In genomic region chr7:136071106-136071505, GRCh38 we compare ENCODE assay signal across 18 cellular contexts.
"Had no signal": no experiment of that assay in that cellular context is flagged by ENCODE, and none has a peak within 500 bp of the region (broad histone marks: within the 10 kb centered on the region; RNA-seq: fewer than 3 reads in every experiment).

No MANE protein-coding gene starts in this region.

- FAIRE-seq: kidney had no signal

- H3K27me3 Mint-ChIP-seq: effector memory CD8-positive, alpha-beta T cell had no signal

- H3K4me3 ChIP-seq: left lung, ovary, sigmoid colon, upper lobe of right lung had no signal

- H3K4me3 Mint-ChIP-seq: activated naive CD8-positive, alpha-beta T cell; activated T-cell treated with anti-CD3 and anti-CD28 coated beads, Interleukin-2, amount 50 U/mL, for 72 hours; effector memory CD8-positive, alpha-beta T cell; naive thymus-derived CD8-positive, alpha-beta T cell; stimulated activated naive B cell treated with anti-CD40 and anti-IgM and Interleukin-4, amounts not matched to agents 10 μg/mL and 1 μg/mL and 100 μg/mL, for 72 hours had no signal

- H3K9me3 ChIP-seq: left lung, ovary, sigmoid colon, upper lobe of right lung had no signal

- H3K36me3 ChIP-seq: left lung, ovary, sigmoid colon, upper lobe of right lung had no signal

- H3K9me3 Mint-ChIP-seq: activated T-cell treated with anti-CD3 and anti-CD28 coated beads, Interleukin-2, amount 50 U/mL, for 72 hours; effector memory CD8-positive, alpha-beta T cell had no signal

- H3K4me1 ChIP-seq: foreskin keratinocyte, left lung, upper lobe of right lung had no signal

- H3K27me3 ChIP-seq: foreskin keratinocyte, left lung, ovary, sigmoid colon, upper lobe of right lung had no signal

- ATAC-seq: activated T-cell treated with anti-CD3 and anti-CD28 coated beads, Interleukin-2, amount 50 U/mL, for 72 hours; effector memory CD8-positive, alpha-beta T cell; foreskin keratinocyte; left lung; naive thymus-derived CD8-positive, alpha-beta T cell; stimulated activated naive B cell treated with anti-CD40 and anti-IgM and Interleukin-4, amounts not matched to agents 10 μg/mL and 1 μg/mL and 100 μg/mL, for 72 hours; upper lobe of right lung had no signal

- DNase-seq: activated CD4-positive, CD25-positive, alpha-beta regulatory T cell treated with anti-CD3 and anti-CD28 coated beads, Interleukin-2, amount 50 U/mL, for 72 hours; activated gamma-delta T cell; activated T-cell treated with anti-CD3 and anti-CD28 coated beads, Interleukin-2, amount 50 U/mL, for 72 hours; amygdala; effector memory CD8-positive, alpha-beta T cell; foreskin keratinocyte; hypothalamus; kidney; left lung; mammary epithelial cell; naive thymus-derived CD8-positive, alpha-beta T cell; ovary; sigmoid colon; stimulated activated naive B cell treated with anti-CD40 and anti-IgM and Interleukin-4, amounts not matched to agents 10 μg/mL and 1 μg/mL and 100 μg/mL, for 72 hours; T-helper 1 cell; T-helper 9 cell; upper lobe of right lung had no signal

- H3K27ac ChIP-seq: foreskin keratinocyte, left lung, ovary, sigmoid colon, upper lobe of right lung had no signal

- H3K4me1 Mint-ChIP-seq: naive thymus-derived CD8-positive, alpha-beta T cell; stimulated activated naive B cell treated with anti-CD40 and anti-IgM and Interleukin-4, amounts not matched to agents 10 μg/mL and 1 μg/mL and 100 μg/mL, for 72 hours had no signal

- H3K27ac Mint-ChIP-seq: activated naive CD8-positive, alpha-beta T cell; activated T-cell treated with anti-CD3 and anti-CD28 coated beads, Interleukin-2, amount 50 U/mL, for 72 hours; effector memory CD8-positive, alpha-beta T cell; naive thymus-derived CD8-positive, alpha-beta T cell; stimulated activated naive B cell treated with anti-CD40 and anti-IgM and Interleukin-4, amounts not matched to agents 10 μg/mL and 1 μg/mL and 100 μg/mL, for 72 hours had no signal
